ENCODE assay signal across 9 cellular contexts in genomic region chr6:101011165-101011564, GRCh38.
DNase-seq lines count a peak whose midpoint lies in the region; ATAC-seq, FAIRE-seq and TF ChIP-seq lines count a peak whose summit lies in the region.
"Had no signal": no experiment of that assay in that cellular context is flagged by ENCODE, and none has a peak within 500 bp of the region (broad histone marks: within the 10 kb centered on the region; RNA-seq: fewer than 3 reads in every experiment).

No MANE protein-coding gene starts in this region.

- FAIRE-seq in D721Med (lab: Jason Lieb, UNC) = no peak
- FAIRE-seq: H1 had no signal

- no peaks in the 10 kb centered on the region for H3K27me3 Mint-ChIP-seq in CD4-positive, alpha-beta memory T cell
- no peaks in the 10 kb centered on the region for H3K27me3 Mint-ChIP-seq in T-cell

- no peaks in the 10 kb centered on the region for H3K36me3 Mint-ChIP-seq in CD4-positive, alpha-beta memory T cell
- H3K36me3 Mint-ChIP-seq in T-cell = no peaks in the 10 kb centered on the region

- TF ChIP-seq CTCF in D721Med (IDR thresholded peaks at IDR 0.05; ENCODE audit: insufficient read depth, missing control alignments) (no peak), osteoblast (IDR thresholded peaks at IDR 0.05; ENCODE audit: extremely low read depth, low read depth, low read length) (no peak)

- POLR2A ChIA-PET in CD4-positive, alpha-beta memory T cell (lab: Charles Lee; ENCODE audit: partially characterized antibody) = interaction anchor here (0.6 kb wide), 1 partner anchor 43 kb away, joined by 3 read pairs; no protein-coding TSS in a partner anchor
- POLR2A ChIA-PET in T-cell (lab: Charles Lee) = no interaction called here

- no peaks in the 10 kb centered on the region for H3K79me2 ChIP-seq in osteoblast (ENCODE audit: insufficient read depth, low read length)

- H3K4me2 ChIP-seq in osteoblast (ENCODE audit: insufficient read depth, low read length) = no peak overlapping the region

- DNase-seq in CD4-positive, alpha-beta memory T cell = peak in 4 of 5 donors; percentile 26 to 34 (median 28)
- peak in 10 of 34 experiments; percentile 1 to 20 (median 4) for DNase-seq in T-cell
- no peak for DNase-seq in D721Med (ENCODE audit: insufficient read length, low spot score)
- DNase-seq in osteoblast (ENCODE audit: insufficient read length, low spot score, missing footprints) = no peak
- DNase-seq in head of caudate nucleus = no peak
- DNase-seq in medulla oblongata (ENCODE audit: extremely low spot score) = no peak

- ATAC-seq in GM19023 (IDR thresholded peaks at IDR 0.05; ENCODE audit: unreplicated experiment) = peak; percentile 89
- peak; percentile 74 for ATAC-seq in HG03066 (IDR thresholded peaks at IDR 0.05; ENCODE audit: low read depth, unreplicated experiment)
- ATAC-seq in T-cell (replicated peaks in 1 of 4) = peak; percentile 67 to 91 (median 72)

- no peaks in the 10 kb centered on the region for H3K36me3 ChIP-seq in CD4-positive, alpha-beta memory T cell (ENCODE audit: insufficient read depth, low read length)
- no peaks in the 10 kb centered on the region for H3K36me3 ChIP-seq in osteoblast (ENCODE audit: insufficient read depth, low read length)

- intact Hi-C loops in CD4-positive, alpha-beta memory T cell (cut with micrococcal nuclease) = loop anchor here (5.0 kb wide), 1 partner anchor 129 kb away; the partner anchor contains the start of gene ASCC3
- intact Hi-C loops in head of caudate nucleus (cut with DNase I) = no loop called here

- CTCF ChIA-PET in CD4-positive, alpha-beta memory T cell (lab: Charles Lee; ENCODE audit: partially characterized antibody) = no interaction called here
- CTCF ChIA-PET in T-cell (lab: Charles Lee) = no interaction called here

- no peak overlapping the region for H3K27ac ChIP-seq in CD4-positive, alpha-beta memory T cell (ENCODE audit: low read depth, low read length)
- H3K27ac ChIP-seq in osteoblast (ENCODE audit: low read depth, low read length) = no peak overlapping the region

- peaks cover 0 to 3% (median 0%) of the 10 kb centered on the region in 8 donors for H3K9me3 Mint-ChIP-seq in CD4-positive, alpha-beta memory T cell
- no peaks in the 10 kb centered on the region for H3K9me3 Mint-ChIP-seq in T-cell

- H3K4me1 ChIP-seq in CD4-positive, alpha-beta memory T cell (ENCODE audit: insufficient read depth, low read length) = peaks cover 20% of the 10 kb centered on the region
- no peaks in the 10 kb centered on the region for H3K4me1 ChIP-seq in osteoblast (ENCODE audit: insufficient read depth, low read length)

- peak overlapping the region in 1 of 2 donors; percentile 42 for H3K4me3 ChIP-seq in CD4-positive, alpha-beta memory T cell (ENCODE audit: low read length in 2 of 2)
- no peak overlapping the region for H3K4me3 ChIP-seq in osteoblast (ENCODE audit: insufficient read depth, low read length)

- no peaks in the 10 kb centered on the region for H3K9me3 ChIP-seq in CD4-positive, alpha-beta memory T cell (ENCODE audit: control insufficient read depth in 1 of 2, low read length in 2 of 2)
- H3K9me3 ChIP-seq in osteoblast (ENCODE audit: low read depth, low read length) = no peaks in the 10 kb centered on the region

- H3K4me3 Mint-ChIP-seq in CD4-positive, alpha-beta memory T cell = peak overlapping the region; percentile 52 to 87 (median 70)
- H3K4me3 Mint-ChIP-seq in T-cell = peak overlapping the region; percentile 17 to 66 (median 51)

- peaks cover 12 to 21% (median 17%) of the 10 kb centered on the region in 4 donors for H3K4me1 Mint-ChIP-seq in CD4-positive, alpha-beta memory T cell
- H3K4me1 Mint-ChIP-seq in T-cell = peaks cover 28 to 32% (median 31%) of the 10 kb centered on the region in 3 donors

- peak overlapping the region; percentile 43 to 90 (median 83) for H3K27ac Mint-ChIP-seq in CD4-positive, alpha-beta memory T cell
- H3K27ac Mint-ChIP-seq in T-cell = peak overlapping the region; percentile 37 to 88

- no peaks in the 10 kb centered on the region for H3K27me3 ChIP-seq in CD4-positive, alpha-beta memory T cell (ENCODE audit: insufficient read depth, low read length)
- no peaks in the 10 kb centered on the region for H3K27me3 ChIP-seq in osteoblast (ENCODE audit: insufficient read depth, low read length)

- no peaks in the 10 kb centered on the region for H4K20me1 ChIP-seq in osteoblast (ENCODE audit: insufficient read depth, low read length)

- H2AFZ ChIP-seq in osteoblast (ENCODE audit: low read length) = no peak overlapping the region

Comparison
In these comparisons a context has a peak if more than half of its experiments do, and no peak if none do; other contexts are left out.
1. DNase-seq: peak in CD4-positive, alpha-beta memory T cell (4 of 5); none in D721Med (single experiment), osteoblast (single experiment), head of caudate nucleus (0 of 42) and medulla oblongata (single experiment).
2. Peak in every context shown above with its lines, with median percentiles within 50 percentile points of each other: ATAC-seq.